1 cellular context compared by ENCODE assay signal in genomic region chr5:150426165-150426564, GRCh38. TPM values are rescaled to one million over a fixed set of nuclear protein-coding genes. Genes with fewer than 3 reads are reported as not detected.
"Had no signal": no experiment of that assay in that cellular context is flagged by ENCODE, and none has a peak within 500 bp of the region (broad histone marks: within the 10 kb centered on the region; RNA-seq: fewer than 3 reads in every experiment).

No MANE protein-coding gene starts in this region.

RNA-seq across cellular contexts. Expression of gene CD74, which starts 13.5 kb away (rescaled TPM):
- total RNA-seq: osteocyte had no signal
